In the genomic region with DNA sequence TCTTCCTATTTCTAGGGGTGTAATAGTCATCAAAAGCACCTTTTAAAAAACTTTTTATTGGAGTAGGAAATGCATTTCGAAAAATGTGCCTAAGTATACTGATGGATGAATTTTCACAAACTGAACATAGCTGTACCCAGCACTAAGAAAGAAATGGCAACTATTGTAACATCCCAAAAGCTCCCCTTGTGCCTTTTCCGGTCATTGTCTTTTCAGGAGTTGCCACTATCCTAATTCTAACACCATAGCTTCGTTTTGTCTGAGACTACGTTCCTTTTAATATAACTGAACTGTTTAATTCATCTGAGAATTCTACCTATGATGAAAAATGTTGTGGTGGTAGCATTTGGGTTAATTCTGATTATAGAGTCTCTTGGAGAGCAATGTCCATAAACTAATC, we compare ENCODE assay signal across 1 cellular context.
TF ChIP-seq lines count a peak whose summit lies in the region.

No MANE protein-coding gene starts in this region.

TF ChIP-seq in A549, 52 proteins besides CTCF, POLR2A, EP300 and RAD21 (continued from another document):
- TF ChIP-seq, protein P1, sequence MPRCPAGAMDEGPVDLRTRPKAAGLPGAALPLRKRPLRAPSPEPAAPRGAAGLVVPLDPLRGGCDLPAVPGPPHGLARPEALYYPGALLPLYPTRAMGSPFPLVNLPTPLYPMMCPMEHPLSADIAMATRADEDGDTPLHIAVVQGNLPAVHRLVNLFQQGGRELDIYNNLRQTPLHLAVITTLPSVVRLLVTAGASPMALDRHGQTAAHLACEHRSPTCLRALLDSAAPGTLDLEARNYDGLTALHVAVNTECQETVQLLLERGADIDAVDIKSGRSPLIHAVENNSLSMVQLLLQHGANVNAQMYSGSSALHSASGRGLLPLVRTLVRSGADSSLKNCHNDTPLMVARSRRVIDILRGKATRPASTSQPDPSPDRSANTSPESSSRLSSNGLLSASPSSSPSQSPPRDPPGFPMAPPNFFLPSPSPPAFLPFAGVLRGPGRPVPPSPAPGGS (IDR thresholded peaks at IDR 0.05), result no peak
- no peak for TF ChIP-seq FOSB (CRISPR knock-in tag; IDR thresholded peaks at IDR 0.05)
- TF ChIP-seq NPAS2 (CRISPR knock-in tag; IDR thresholded peaks at IDR 0.05; ENCODE audit: borderline replicate concordance), result no peak
- TF ChIP-seq TP53 (CRISPR knock-in tag; IDR thresholded peaks at IDR 0.05), result no peak
